ENCODE assay signal across 1 cellular context in the genomic region with DNA sequence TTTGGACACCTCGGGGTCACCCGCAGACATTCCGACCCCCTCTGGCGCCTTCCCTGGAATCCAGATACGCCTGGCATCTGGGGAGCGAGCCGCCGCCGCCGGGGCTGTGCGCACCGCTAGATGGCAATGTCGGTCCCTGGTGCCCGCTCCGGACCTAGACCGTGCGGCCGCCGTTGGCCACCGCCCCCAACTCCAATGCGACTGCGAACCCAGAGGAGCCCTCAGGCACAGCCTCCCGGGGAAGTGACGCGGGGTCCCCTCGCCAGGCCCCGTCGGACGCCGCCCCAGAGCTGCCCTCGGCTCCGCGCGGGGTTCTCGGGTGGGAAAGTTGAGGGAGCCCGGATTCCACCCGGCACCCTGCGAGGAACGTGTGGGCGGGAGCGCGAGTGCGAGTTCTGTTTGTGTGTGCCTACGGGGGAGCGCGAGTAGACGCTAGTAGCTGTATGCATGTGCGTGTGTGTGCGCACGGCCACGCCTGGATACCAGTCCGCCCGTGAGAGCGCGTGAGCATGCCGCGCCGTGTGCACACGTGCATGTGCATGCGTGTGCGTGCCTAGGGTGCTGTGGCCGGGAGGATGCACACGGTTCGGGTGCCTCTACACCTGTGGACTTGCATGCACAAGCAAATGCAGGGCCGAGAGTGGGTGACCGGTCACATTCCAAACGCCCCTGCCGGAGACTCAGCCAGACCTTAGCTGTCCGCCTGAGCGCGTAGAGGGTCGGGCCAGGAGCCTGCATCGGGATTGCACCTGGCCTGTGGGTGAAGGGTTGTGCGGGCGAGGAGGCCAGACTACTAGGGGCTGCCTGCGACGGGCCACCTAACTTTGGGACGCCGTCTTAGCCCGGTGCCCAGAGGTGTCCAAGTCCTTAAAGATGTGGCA.
TF ChIP-seq lines count a peak whose summit lies in the region.

No MANE protein-coding gene starts in this region.

TF ChIP-seq in GM23338, 12 proteins besides CTCF, POLR2A, EP300 and RAD21 (continued from another document):
- TF ChIP-seq, protein P1, sequence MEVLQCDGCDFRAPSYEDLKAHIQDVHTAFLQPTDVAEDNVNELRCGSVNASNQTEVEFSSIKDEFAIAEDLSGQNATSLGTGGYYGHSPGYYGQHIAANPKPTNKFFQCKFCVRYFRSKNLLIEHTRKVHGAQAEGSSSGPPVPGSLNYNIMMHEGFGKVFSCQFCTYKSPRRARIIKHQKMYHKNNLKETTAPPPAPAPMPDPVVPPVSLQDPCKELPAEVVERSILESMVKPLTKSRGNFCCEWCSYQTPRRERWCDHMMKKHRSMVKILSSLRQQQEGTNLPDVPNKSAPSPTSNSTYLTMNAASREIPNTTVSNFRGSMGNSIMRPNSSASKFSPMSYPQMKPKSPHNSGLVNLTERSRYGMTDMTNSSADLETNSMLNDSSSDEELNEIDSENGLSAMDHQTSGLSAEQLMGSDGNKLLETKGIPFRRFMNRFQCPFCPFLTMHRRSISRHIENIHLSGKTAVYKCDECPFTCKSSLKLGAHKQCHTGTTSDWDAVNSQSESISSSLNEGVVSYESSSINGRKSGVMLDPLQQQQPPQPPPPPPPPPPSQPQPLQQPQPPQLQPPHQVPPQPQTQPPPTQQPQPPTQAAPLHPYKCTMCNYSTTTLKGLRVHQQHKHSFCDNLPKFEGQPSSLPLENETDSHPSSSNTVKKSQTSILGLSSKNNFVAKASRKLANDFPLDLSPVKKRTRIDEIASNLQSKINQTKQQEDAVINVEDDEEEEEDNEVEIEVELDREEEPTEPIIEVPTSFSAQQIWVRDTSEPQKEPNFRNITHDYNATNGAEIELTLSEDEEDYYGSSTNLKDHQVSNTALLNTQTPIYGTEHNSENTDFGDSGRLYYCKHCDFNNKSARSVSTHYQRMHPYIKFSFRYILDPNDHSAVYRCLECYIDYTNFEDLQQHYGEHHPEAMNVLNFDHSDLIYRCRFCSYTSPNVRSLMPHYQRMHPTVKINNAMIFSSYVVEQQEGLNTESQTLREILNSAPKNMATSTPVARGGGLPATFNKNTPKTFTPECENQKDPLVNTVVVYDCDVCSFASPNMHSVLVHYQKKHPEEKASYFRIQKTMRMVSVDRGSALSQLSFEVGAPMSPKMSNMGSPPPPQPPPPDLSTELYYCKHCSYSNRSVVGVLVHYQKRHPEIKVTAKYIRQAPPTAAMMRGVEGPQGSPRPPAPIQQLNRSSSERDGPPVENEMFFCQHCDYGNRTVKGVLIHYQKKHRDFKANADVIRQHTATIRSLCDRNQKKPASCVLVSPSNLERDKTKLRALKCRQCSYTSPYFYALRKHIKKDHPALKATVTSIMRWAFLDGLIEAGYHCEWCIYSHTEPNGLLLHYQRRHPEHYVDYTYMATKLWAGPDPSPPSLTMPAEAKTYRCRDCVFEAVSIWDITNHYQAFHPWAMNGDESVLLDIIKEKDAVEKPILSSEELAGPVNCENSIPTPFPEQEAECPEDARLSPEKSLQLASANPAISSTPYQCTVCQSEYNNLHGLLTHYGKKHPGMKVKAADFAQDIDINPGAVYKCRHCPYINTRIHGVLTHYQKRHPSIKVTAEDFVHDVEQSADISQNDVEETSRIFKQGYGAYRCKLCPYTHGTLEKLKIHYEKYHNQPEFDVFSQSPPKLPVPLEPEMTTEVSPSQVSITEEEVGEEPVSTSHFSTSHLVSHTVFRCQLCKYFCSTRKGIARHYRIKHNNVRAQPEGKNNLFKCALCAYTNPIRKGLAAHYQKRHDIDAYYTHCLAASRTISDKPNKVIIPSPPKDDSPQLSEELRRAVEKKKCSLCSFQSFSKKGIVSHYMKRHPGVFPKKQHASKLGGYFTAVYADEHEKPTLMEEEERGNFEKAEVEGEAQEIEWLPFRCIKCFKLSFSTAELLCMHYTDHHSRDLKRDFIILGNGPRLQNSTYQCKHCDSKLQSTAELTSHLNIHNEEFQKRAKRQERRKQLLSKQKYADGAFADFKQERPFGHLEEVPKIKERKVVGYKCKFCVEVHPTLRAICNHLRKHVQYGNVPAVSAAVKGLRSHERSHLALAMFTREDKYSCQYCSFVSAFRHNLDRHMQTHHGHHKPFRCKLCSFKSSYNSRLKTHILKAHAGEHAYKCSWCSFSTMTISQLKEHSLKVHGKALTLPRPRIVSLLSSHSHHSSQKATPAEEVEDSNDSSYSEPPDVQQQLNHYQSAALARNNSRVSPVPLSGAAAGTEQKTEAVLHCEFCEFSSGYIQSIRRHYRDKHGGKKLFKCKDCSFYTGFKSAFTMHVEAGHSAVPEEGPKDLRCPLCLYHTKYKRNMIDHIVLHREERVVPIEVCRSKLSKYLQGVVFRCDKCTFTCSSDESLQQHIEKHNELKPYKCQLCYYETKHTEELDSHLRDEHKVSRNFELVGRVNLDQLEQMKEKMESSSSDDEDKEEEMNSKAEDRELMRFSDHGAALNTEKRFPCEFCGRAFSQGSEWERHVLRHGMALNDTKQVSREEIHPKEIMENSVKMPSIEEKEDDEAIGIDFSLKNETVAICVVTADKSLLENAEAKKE (CRISPR knock-in tag; IDR thresholded peaks at IDR 0.05), result no peak
- TF ChIP-seq POLR2AphosphoS5 (IDR thresholded peaks at IDR 0.05; ENCODE audit: low read depth) (no peak), STAT1 (IDR thresholded peaks at IDR 0.05; ENCODE audit: unreplicated experiment) (no peak), REST (IDR thresholded peaks at IDR 0.05; ENCODE audit: unreplicated experiment) (peak; percentile 45), EZH2phosphoT487 (IDR thresholded peaks at IDR 0.05; ENCODE audit: unreplicated experiment) (no peak), CREB1 (CRISPR knock-in tag; IDR thresholded peaks at IDR 0.05; ENCODE audit: low read depth) (0 out of 2 replicates have a peak, but pooled peaks have one; percentile 21), ZNF331 (CRISPR knock-in tag; IDR thresholded peaks at IDR 0.05; ENCODE audit: low read depth) (no peak), NANOG (IDR thresholded peaks at IDR 0.05; ENCODE audit: borderline replicate concordance) (no peak), ETS1 (IDR thresholded peaks at IDR 0.05) (no peak)
